Comparison of ENCODE assay signal across 17 cellular contexts in the genomic region with DNA sequence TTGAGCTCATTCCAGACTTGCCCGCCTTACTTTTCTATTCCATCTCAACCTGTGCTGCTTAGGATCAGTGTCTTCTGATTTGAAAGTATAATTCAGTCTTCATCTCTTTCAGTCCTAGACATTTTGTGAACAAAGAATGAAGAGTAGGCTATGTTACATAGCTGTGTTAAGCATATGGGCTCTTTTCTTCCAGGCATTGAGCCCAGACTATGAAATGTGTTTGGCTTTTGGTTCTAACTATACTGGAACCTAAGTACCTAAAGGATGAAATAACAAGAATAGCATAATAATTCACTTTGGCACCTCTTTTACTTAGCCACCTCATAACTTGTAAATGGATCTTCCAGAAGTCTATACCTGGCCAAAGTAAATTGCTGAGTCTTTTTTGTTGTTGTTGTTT.
A peak's percentile ranks its signal among the peaks of the same experiment; 100 is the strongest.
DNase-seq lines count a peak whose midpoint lies in the region; ATAC-seq and TF ChIP-seq lines count a peak whose summit lies in the region.
"Had no signal": no experiment of that assay in that cellular context is flagged by ENCODE, and none has a peak within 500 bp of the region (broad histone marks: within the 10 kb centered on the region; RNA-seq: fewer than 3 reads in every experiment).

No MANE protein-coding gene starts in this region.

- H3K18ac ChIP-seq in mesenchymal stem cell (ENCODE audit: low read depth in 1 of 2, low read length in 2 of 2): no peak overlapping the region

- no peak overlapping the region for H2BK15ac ChIP-seq in mesenchymal stem cell (ENCODE audit: low read depth, poor library complexity, severe bottlenecking)

- no peak for ATAC-seq in natural killer cell treated with Interleukin-12 subunit alpha and Interleukin-12 subunit beta and Interleukin-15 and Interleukin-18, amount 100 ng/mL, for 72 hours
- ATAC-seq in natural killer cell: no peak
- no peak for ATAC-seq in effector memory CD8-positive, alpha-beta T cell (replicated peaks)
- ATAC-seq: Panc1 had no signal

- no peak for TF ChIP-seq CTCF in natural killer cell (IDR thresholded peaks at IDR 0.05)

- H3K4me1 ChIP-seq in mesenchymal stem cell (ENCODE audit: control insufficient read depth, insufficient read depth, low read depth, low read length): peaks cover 2% of the 10 kb centered on the region
- H3K4me1 ChIP-seq: BLaER1, HAP-1, SJCRH30 had no signal

- H4K8ac ChIP-seq in mesenchymal stem cell (ENCODE audit: low read length): no peak overlapping the region

- no peak overlapping the region for H3K4ac ChIP-seq in mesenchymal stem cell (ENCODE audit: low read depth in 1 of 2, low read length in 2 of 2)

- H2BK120ac ChIP-seq in mesenchymal stem cell (ENCODE audit: low read depth, low read length): no peak overlapping the region

- 83% methylated on average over 1 of the region's 1 CpG for WGBS in mesenchymal stem cell

- peaks cover 32% of the 10 kb centered on the region for H3K36me3 Mint-ChIP-seq in natural killer cell treated with Interleukin-12 subunit alpha and Interleukin-12 subunit beta and Interleukin-15 and Interleukin-18, amount 100 ng/mL, for 72 hours
- H3K36me3 Mint-ChIP-seq in natural killer cell: no peaks in the 10 kb centered on the region
- H3K36me3 Mint-ChIP-seq in effector memory CD8-positive, alpha-beta T cell (ENCODE audit: insufficient read depth): peaks cover 18% of the 10 kb centered on the region

- no peak for DNase-seq in natural killer cell treated with Interleukin-12 subunit alpha and Interleukin-12 subunit beta and Interleukin-15 and Interleukin-18, amount 100 ng/mL, for 72 hours (ENCODE audit: low spot score)
- DNase-seq in natural killer cell: no peak
- no peak for DNase-seq in SK-N-MC (ENCODE audit: low read depth, low spot score)
- no peak for DNase-seq in effector memory CD8-positive, alpha-beta T cell
- no peak for DNase-seq in mesenchymal stem cell
- DNase-seq in NCI-H1417 (lab: John Stamatoyannopoulos, UW): no peak
- no peak for DNase-seq in inferior parietal cortex (ENCODE audit: extremely low spot score)
- DNase-seq: Calu3; CD4-positive, alpha-beta memory T cell; DND-41; NCI-H1930; NCI-H226; NCI-H524 treated with DMSO at 0.1 percent for 48 hours; SJCRH30 had no signal

- no peak overlapping the region for H3K4me3 ChIP-seq in SK-N-MC
- H3K4me3 ChIP-seq in mesenchymal stem cell (ENCODE audit: insufficient read depth in 1 of 2, low read depth in 1 of 2, low read length in 2 of 2): no peak overlapping the region
- H3K4me3 ChIP-seq: BLaER1, HAP-1, SJCRH30 had no signal

- peaks cover 1% of the 10 kb centered on the region for H3K79me1 ChIP-seq in mesenchymal stem cell (replicated peaks; ENCODE audit: low read length, poor library complexity, severe bottlenecking)

- H3K9me3 ChIP-seq in SK-N-MC (ENCODE audit: low read depth, low read length) (no peaks in the 10 kb centered on the region), mesenchymal stem cell (ENCODE audit: control insufficient read depth, low read length) (no peaks in the 10 kb centered on the region)
- H3K9me3 ChIP-seq: BLaER1, HAP-1, SJCRH30 had no signal

- H2AFZ ChIP-seq in mesenchymal stem cell (ENCODE audit: low read depth, low read length): no peak overlapping the region

- H3K9me3 Mint-ChIP-seq in natural killer cell treated with Interleukin-12 subunit alpha and Interleukin-12 subunit beta and Interleukin-15 and Interleukin-18, amount 100 ng/mL, for 72 hours: no peaks in the 10 kb centered on the region
- H3K9me3 Mint-ChIP-seq in natural killer cell: no peaks in the 10 kb centered on the region
- H3K9me3 Mint-ChIP-seq in effector memory CD8-positive, alpha-beta T cell: no peaks in the 10 kb centered on the region

- H3K27ac ChIP-seq in SK-N-MC (peak overlapping the region; percentile 55; the same call in 1 of the 2 replicates), mesenchymal stem cell (ENCODE audit: low read length, poor library complexity, severe bottlenecking) (no peak overlapping the region)
- H3K27ac ChIP-seq: BLaER1, SJCRH30 had no signal

- no peaks in the 10 kb centered on the region for H3K27me3 Mint-ChIP-seq in natural killer cell treated with Interleukin-12 subunit alpha and Interleukin-12 subunit beta and Interleukin-15 and Interleukin-18, amount 100 ng/mL, for 72 hours
- H3K27me3 Mint-ChIP-seq in natural killer cell (ENCODE audit: low read depth in 2 of 2): no peaks in the 10 kb centered on the region
- no peaks in the 10 kb centered on the region for H3K27me3 Mint-ChIP-seq in effector memory CD8-positive, alpha-beta T cell
- H3K27me3 Mint-ChIP-seq: CD4-positive, alpha-beta memory T cell had no signal

- H2BK5ac ChIP-seq in mesenchymal stem cell (ENCODE audit: low read depth, low read length, poor library complexity, severe bottlenecking): no peak overlapping the region

- H3K36me3 ChIP-seq in SK-N-MC (ENCODE audit: insufficient read depth, low read length) (peaks cover 31% of the 10 kb centered on the region), mesenchymal stem cell (ENCODE audit: control insufficient read depth in 1 of 2, insufficient read depth in 2 of 2, low read depth in 1 of 2, low read length in 2 of 2) (peaks cover 4 to 7% of the 10 kb centered on the region in 2 experiments)

- H3K4me2 ChIP-seq in mesenchymal stem cell (ENCODE audit: low read length, poor library complexity, severe bottlenecking): no peak overlapping the region
- H3K4me2 ChIP-seq: BLaER1 had no signal

- no peak overlapping the region for H3K4me3 Mint-ChIP-seq in natural killer cell treated with Interleukin-12 subunit alpha and Interleukin-12 subunit beta and Interleukin-15 and Interleukin-18, amount 100 ng/mL, for 72 hours
- no peak overlapping the region for H3K4me3 Mint-ChIP-seq in natural killer cell
- H3K4me3 Mint-ChIP-seq in effector memory CD8-positive, alpha-beta T cell: no peak overlapping the region
- H3K4me3 Mint-ChIP-seq: CD4-positive, alpha-beta memory T cell had no signal

- H3K27ac Mint-ChIP-seq in natural killer cell treated with Interleukin-12 subunit alpha and Interleukin-12 subunit beta and Interleukin-15 and Interleukin-18, amount 100 ng/mL, for 72 hours: peak overlapping the region; percentile 12 to 73
- no peak overlapping the region for H3K27ac Mint-ChIP-seq in natural killer cell
- peak overlapping the region; percentile 77 to 89 for H3K27ac Mint-ChIP-seq in effector memory CD8-positive, alpha-beta T cell

- H2BK12ac ChIP-seq in mesenchymal stem cell (ENCODE audit: low read length in 2 of 2): no peak overlapping the region

- no peaks in the 10 kb centered on the region for H3K27me3 ChIP-seq in mesenchymal stem cell (ENCODE audit: control insufficient read depth in 1 of 2, insufficient read depth in 1 of 2, low read length in 2 of 2)
- H3K27me3 ChIP-seq: BLaER1, SJCRH30 had no signal

- no peak overlapping the region for H3K23ac ChIP-seq in mesenchymal stem cell (ENCODE audit: low read length in 2 of 2)

- intact Hi-C loops in natural killer cell (cut with micrococcal nuclease): no loop called here

- no peak overlapping the region for H3K14ac ChIP-seq in mesenchymal stem cell (ENCODE audit: low read length in 2 of 2)

- H3K4me1 Mint-ChIP-seq in natural killer cell treated with Interleukin-12 subunit alpha and Interleukin-12 subunit beta and Interleukin-15 and Interleukin-18, amount 100 ng/mL, for 72 hours (ENCODE audit: low read depth in 2 of 2): peaks cover 12 to 15% of the 10 kb centered on the region in 2 donors
- peaks cover 6% of the 10 kb centered on the region in 2 donors for H3K4me1 Mint-ChIP-seq in natural killer cell
- peaks cover 6 to 12% of the 10 kb centered on the region in 2 donors for H3K4me1 Mint-ChIP-seq in effector memory CD8-positive, alpha-beta T cell (ENCODE audit: low read depth in 2 of 2)

- no peak overlapping the region for H2AK5ac ChIP-seq in mesenchymal stem cell (ENCODE audit: low read length, severe bottlenecking)

- H3K9ac ChIP-seq in SK-N-MC (ENCODE audit: insufficient read length) (no peak overlapping the region), mesenchymal stem cell (ENCODE audit: low read length) (no peak overlapping the region)
- H3K9ac ChIP-seq: BLaER1 had no signal

- no peak overlapping the region for H4K91ac ChIP-seq in mesenchymal stem cell (ENCODE audit: low read length)

Comparison
In these comparisons a context has a peak if more than half of its experiments do, and no peak if none do; other contexts are left out.
1. H3K27ac Mint-ChIP-seq: peak in natural killer cell treated with Interleukin-12 subunit alpha and Interleukin-12 subunit beta and Interleukin-15 and Interleukin-18, amount 100 ng/mL, for 72 hours (2 of 2) and effector memory CD8-positive, alpha-beta T cell (2 of 2); none in natural killer cell (0 of 2).